Comparison of ENCODE assay signal across 40 cellular contexts in the genomic region with DNA sequence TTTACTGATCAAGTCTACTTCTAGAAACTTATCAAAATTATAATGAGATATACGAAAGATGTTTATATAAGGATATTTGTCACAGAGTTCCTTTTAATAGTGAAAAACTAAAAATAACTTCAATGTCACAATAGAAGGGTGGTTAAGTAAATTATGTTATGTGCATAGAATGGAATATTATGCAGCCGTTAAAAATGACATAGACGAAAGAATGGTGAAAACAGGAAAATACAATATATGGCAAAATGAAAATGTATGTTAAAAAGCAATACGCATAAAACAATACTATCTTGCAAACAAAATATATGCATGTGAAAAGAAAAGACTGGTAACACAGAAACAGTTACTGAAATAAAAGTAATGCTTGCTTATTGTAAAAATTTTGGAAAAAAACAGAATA. TPM values are rescaled to one million over a fixed set of nuclear protein-coding genes. Genes with fewer than 3 reads are reported as not detected.
"Had no signal": no experiment of that assay in that cellular context is flagged by ENCODE, and none has a peak within 500 bp of the region (broad histone marks: within the 10 kb centered on the region; RNA-seq: fewer than 3 reads in every experiment).

No MANE protein-coding gene starts in this region.

- FAIRE-seq: bronchial epithelial cell had no signal

- ATAC-seq: activated naive CD4-positive, alpha-beta T cell treated with anti-CD3 and anti-CD28 coated beads, Interleukin-2, amount 50 U/mL, for 72 hours; activated naive CD8-positive, alpha-beta T cell treated with anti-CD3 and anti-CD28 coated beads, Interleukin-2, amount 50 U/mL, for 24 hours; activated T-cell treated with anti-CD3 and anti-CD28 coated beads, Interleukin-2, amount 50 U/mL, for 4 hours; activated T-cell treated with anti-CD3 and anti-CD28 coated beads, Interleukin-2, amount 50 U/mL, for 72 hours; activated T-helper 17 cell treated with anti-CD3 and anti-CD28 coated beads, Interleukin-2, amount 50 U/mL, for 72 hours; body of pancreas had no signal

- H3K27ac Mint-ChIP-seq: activated naive CD4-positive, alpha-beta T cell treated with anti-CD3 and anti-CD28 coated beads for 36 hours; activated naive CD4-positive, alpha-beta T cell treated with anti-CD3 and anti-CD28 coated beads, Interleukin-2, amount 10 ng/mL, durations not matched to agents 7 days and 5 days; activated naive CD4-positive, alpha-beta T cell treated with anti-CD3 and anti-CD28 coated beads, Interleukin-2, amount 50 U/mL, for 24 hours; activated naive CD4-positive, alpha-beta T cell treated with anti-CD3 and anti-CD28 coated beads, Interleukin-2, amount 50 U/mL, for 72 hours; activated naive CD8-positive, alpha-beta T cell; activated naive CD8-positive, alpha-beta T cell treated with anti-CD3 and anti-CD28 coated beads for 36 hours; activated naive CD8-positive, alpha-beta T cell treated with anti-CD3 and anti-CD28 coated beads, Interleukin-2, amount 10 ng/mL, durations not matched to agents 7 days and 5 days; activated naive CD8-positive, alpha-beta T cell treated with anti-CD3 and anti-CD28 coated beads, Interleukin-2, amount 50 U/mL, for 24 hours; activated T-cell treated with anti-CD3 and anti-CD28 coated beads, Interleukin-2, amount 50 U/mL, for 24 hours; activated T-cell treated with anti-CD3 and anti-CD28 coated beads, Interleukin-2, amount 50 U/mL, for 72 hours; activated T-helper 1 cell treated with anti-CD3 and anti-CD28 coated beads, Interleukin-12 subunit alpha, Interleukin-12 subunit beta, Interleukin-2, Interleukin-4 antibody, amounts not matched to agents 30 ng/mL and 10 ng/mL and 1 ng/mL, durations not matched to agents 14 hours and 24 hours and 36 hours; activated T-helper 17 cell treated with anti-CD3 and anti-CD28 coated beads, Interleukin-2, amount 50 U/mL, for 72 hours; activated T-helper 2 cell treated with anti-CD3 and anti-CD28 coated beads, Interferon-gamma antibody, Interleukin-2, Interleukin-4, amounts not matched to agents 10 μg/mL and 5 μg/mL and 100 μg/mL, durations not matched to agents 14 hours and 24 hours and 36 hours; brain had no signal

- H3K36me3 ChIP-seq: adrenal gland, breast epithelium, cardiac muscle cell had no signal

- H3K36me3 Mint-ChIP-seq: activated naive CD4-positive, alpha-beta T cell treated with anti-CD3 and anti-CD28 coated beads, Interleukin-2, amount 50 U/mL, for 72 hours had no signal

- H3K9me3 ChIP-seq: adrenal gland, ascending aorta, body of pancreas, breast epithelium had no signal

- H3K4me3 Mint-ChIP-seq: activated naive CD4-positive, alpha-beta T cell treated with anti-CD3 and anti-CD28 coated beads for 36 hours; activated naive CD4-positive, alpha-beta T cell treated with anti-CD3 and anti-CD28 coated beads, Interleukin-2, amount 10 ng/mL, durations not matched to agents 7 days and 5 days; activated naive CD4-positive, alpha-beta T cell treated with anti-CD3 and anti-CD28 coated beads, Interleukin-2, amount 50 U/mL, for 24 hours; activated naive CD8-positive, alpha-beta T cell; activated naive CD8-positive, alpha-beta T cell treated with anti-CD3 and anti-CD28 coated beads for 36 hours; activated naive CD8-positive, alpha-beta T cell treated with anti-CD3 and anti-CD28 coated beads, Interleukin-2, amount 10 ng/mL, durations not matched to agents 7 days and 5 days; activated naive CD8-positive, alpha-beta T cell treated with anti-CD3 and anti-CD28 coated beads, Interleukin-2, amount 50 U/mL, for 24 hours; activated T-cell treated with anti-CD3 and anti-CD28 coated beads, Interleukin-2, amount 50 U/mL, for 24 hours; activated T-cell treated with anti-CD3 and anti-CD28 coated beads, Interleukin-2, amount 50 U/mL, for 4 hours; activated T-cell treated with anti-CD3 and anti-CD28 coated beads, Interleukin-2, amount 50 U/mL, for 72 hours; activated T-helper 1 cell treated with anti-CD3 and anti-CD28 coated beads, Interleukin-12 subunit alpha, Interleukin-12 subunit beta, Interleukin-2, Interleukin-4 antibody, amounts not matched to agents 30 ng/mL and 10 ng/mL and 1 ng/mL, durations not matched to agents 14 hours and 24 hours and 36 hours; activated T-helper 17 cell treated with anti-CD3 and anti-CD28 coated beads, Interleukin-2, amount 50 U/mL, for 72 hours; brain; central memory CD8-positive, alpha-beta T cell had no signal

- DNase-seq: activated effector memory CD4-positive, alpha-beta T cell treated with anti-CD3 and anti-CD28 coated beads, Interleukin-2, amount 50 U/mL, for 16 hours; activated effector memory CD4-positive, alpha-beta T cell treated with Interleukin-2 at 50 U/mL for 16 hours; activated gamma-delta T cell; activated gamma-delta T cell treated with Interleukin-2 at 50 U/mL for 16 hours; activated naive CD4-positive, alpha-beta T cell; activated naive CD4-positive, alpha-beta T cell treated with anti-CD3 and anti-CD28 coated beads for 36 hours; activated naive CD4-positive, alpha-beta T cell treated with anti-CD3 and anti-CD28 coated beads, Interleukin-2, amount 10 ng/mL, durations not matched to agents 7 days and 5 days; activated naive CD4-positive, alpha-beta T cell treated with anti-CD3 and anti-CD28 coated beads, Interleukin-2, amount 50 U/mL, for 16 hours; activated naive CD4-positive, alpha-beta T cell treated with Interleukin-2 at 50 U/mL for 16 hours; activated naive CD8-positive, alpha-beta T cell treated with anti-CD3 and anti-CD28 coated beads for 36 hours; activated naive CD8-positive, alpha-beta T cell treated with anti-CD3 and anti-CD28 coated beads, Interleukin-2, amount 10 ng/mL, durations not matched to agents 7 days and 5 days; activated naive CD8-positive, alpha-beta T cell treated with anti-CD3 and anti-CD28 coated beads, Interleukin-2, amount 50 U/mL, for 24 hours; activated T-cell treated with anti-CD3 and anti-CD28 coated beads, Interleukin-2, amount 50 U/mL, for 1 hour; activated T-cell treated with anti-CD3 and anti-CD28 coated beads, Interleukin-2, amount 50 U/mL, for 24 hours; activated T-cell treated with anti-CD3 and anti-CD28 coated beads, Interleukin-2, amount 50 U/mL, for 4 hours; activated T-cell treated with anti-CD3 and anti-CD28 coated beads, Interleukin-2, amount 50 U/mL, for 48 hours; activated T-cell treated with anti-CD3 and anti-CD28 coated beads, Interleukin-2, amount 50 U/mL, for 72 hours; adrenal gland; amniotic stem cell; amygdala; anterior cingulate cortex; aorta; body of pancreas; brain microvascular endothelial cell; caudate nucleus; central memory CD4-positive, alpha-beta T cell; cerebellar nuclear complex had no signal

- H3K27me3 ChIP-seq: adrenal gland, ascending aorta, body of pancreas, brain microvascular endothelial cell, cardiac muscle cell had no signal

- H3K4me1 ChIP-seq: adrenal gland, ascending aorta, body of pancreas, breast epithelium had no signal

- H3K27me3 Mint-ChIP-seq: activated naive CD4-positive, alpha-beta T cell treated with anti-CD3 and anti-CD28 coated beads, Interleukin-2, amount 10 ng/mL, durations not matched to agents 7 days and 5 days; activated naive CD4-positive, alpha-beta T cell treated with anti-CD3 and anti-CD28 coated beads, Interleukin-2, amount 50 U/mL, for 24 hours; activated naive CD8-positive, alpha-beta T cell; activated naive CD8-positive, alpha-beta T cell treated with anti-CD3 and anti-CD28 coated beads for 36 hours; activated naive CD8-positive, alpha-beta T cell treated with anti-CD3 and anti-CD28 coated beads, Interleukin-2, amount 10 ng/mL, durations not matched to agents 7 days and 5 days; activated naive CD8-positive, alpha-beta T cell treated with anti-CD3 and anti-CD28 coated beads, Interleukin-2, amount 50 U/mL, for 24 hours; activated T-helper 17 cell treated with anti-CD3 and anti-CD28 coated beads, Interleukin-2, amount 50 U/mL, for 72 hours; brain; central memory CD8-positive, alpha-beta T cell had no signal

- H3K4me3 ChIP-seq: adrenal gland, ascending aorta, body of pancreas, breast epithelium, cardiac muscle cell had no signal

- H3K4me1 Mint-ChIP-seq: brain; central memory CD8-positive, alpha-beta T cell had no signal

- H3K27ac ChIP-seq: adrenal gland, ascending aorta, body of pancreas, brain microvascular endothelial cell, breast epithelium, cardiac muscle cell had no signal

- H3K9me3 Mint-ChIP-seq: activated naive CD4-positive, alpha-beta T cell treated with anti-CD3 and anti-CD28 coated beads for 36 hours; activated naive CD4-positive, alpha-beta T cell treated with anti-CD3 and anti-CD28 coated beads, Interleukin-2, amount 10 ng/mL, durations not matched to agents 7 days and 5 days; activated naive CD4-positive, alpha-beta T cell treated with anti-CD3 and anti-CD28 coated beads, Interleukin-2, amount 50 U/mL, for 24 hours; activated naive CD4-positive, alpha-beta T cell treated with anti-CD3 and anti-CD28 coated beads, Interleukin-2, amount 50 U/mL, for 72 hours; activated naive CD8-positive, alpha-beta T cell treated with anti-CD3 and anti-CD28 coated beads for 36 hours; activated naive CD8-positive, alpha-beta T cell treated with anti-CD3 and anti-CD28 coated beads, Interleukin-2, amount 10 ng/mL, durations not matched to agents 7 days and 5 days; activated naive CD8-positive, alpha-beta T cell treated with anti-CD3 and anti-CD28 coated beads, Interleukin-2, amount 50 U/mL, for 24 hours; activated T-cell treated with anti-CD3 and anti-CD28 coated beads, Interleukin-2, amount 50 U/mL, for 24 hours; activated T-cell treated with anti-CD3 and anti-CD28 coated beads, Interleukin-2, amount 50 U/mL, for 4 hours; activated T-cell treated with anti-CD3 and anti-CD28 coated beads, Interleukin-2, amount 50 U/mL, for 72 hours; activated T-helper 1 cell treated with anti-CD3 and anti-CD28 coated beads, Interleukin-12 subunit alpha, Interleukin-12 subunit beta, Interleukin-2, Interleukin-4 antibody, amounts not matched to agents 30 ng/mL and 10 ng/mL and 1 ng/mL, durations not matched to agents 14 hours and 24 hours and 36 hours; activated T-helper 17 cell treated with anti-CD3 and anti-CD28 coated beads, Interleukin-2, amount 50 U/mL, for 72 hours; activated T-helper 2 cell treated with anti-CD3 and anti-CD28 coated beads, Interferon-gamma antibody, Interleukin-2, Interleukin-4, amounts not matched to agents 10 μg/mL and 5 μg/mL and 100 μg/mL, durations not matched to agents 14 hours and 24 hours and 36 hours; central memory CD8-positive, alpha-beta T cell had no signal

RNA-seq across cellular contexts. Expression of gene SASH3, which starts 44.9 kb away (rescaled TPM):
- total RNA-seq: bronchial epithelial cell, cardiac muscle cell, chondrocyte had no signal
